ENCODE assay signal across 20 cellular contexts in the genomic region with DNA sequence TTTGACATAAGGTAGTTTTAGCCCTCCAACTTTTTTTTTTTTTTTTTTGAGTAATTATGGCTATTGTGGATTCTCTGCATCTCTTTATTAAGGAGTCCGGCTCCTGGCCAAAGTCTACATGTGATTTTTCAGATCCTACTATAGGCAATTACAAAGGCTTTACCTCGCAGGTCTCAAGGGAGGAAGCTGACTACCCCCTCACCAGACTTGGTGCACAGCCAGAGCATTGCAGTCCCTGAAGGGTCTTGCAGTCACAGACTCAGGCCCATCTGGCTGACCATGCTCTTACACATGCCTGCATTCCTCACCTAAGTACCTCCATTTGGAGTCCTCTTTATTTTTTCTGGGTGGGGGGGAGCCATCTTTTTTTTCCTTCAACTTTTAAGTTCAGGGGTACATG.
"Had no signal": no experiment of that assay in that cellular context is flagged by ENCODE, and none has a peak within 500 bp of the region (broad histone marks: within the 10 kb centered on the region; RNA-seq: fewer than 3 reads in every experiment).

No MANE protein-coding gene starts in this region.

- DNase-seq: activated CD4-positive, alpha-beta T cell treated with anti-CD3 and anti-CD28 coated beads for 4 hours; activated CD4-positive, alpha-beta T cell treated with anti-CD3 and anti-CD28 coated beads, Interleukin-2, amount 50 U/mL, for 48 hours; activated CD8-positive, alpha-beta memory T cell treated with anti-CD3 and anti-CD28 coated beads for 24 hours; activated effector memory CD4-positive, alpha-beta T cell treated with Interleukin-2 at 50 U/mL for 16 hours; activated naive CD4-positive, alpha-beta T cell treated with Interleukin-2 at 50 U/mL for 16 hours; activated naive CD8-positive, alpha-beta T cell treated with anti-CD3 and anti-CD28 coated beads for 36 hours; adrenal gland; aorta; body of pancreas; cerebellar nuclear complex; colonic mucosa; effector CD8-positive, alpha-beta T cell; esophagus squamous epithelium; left ventricle myocardium inferior; ovary; right lobe of liver; stimulated activated CD4-positive, alpha-beta T cell treated with anti-CD3 and anti-CD28 coated beads, Interleukin-2, amount 100 ng/mL, for 48 hours; stimulated activated naive CD4-positive, alpha-beta T cell treated with Interleukin-2 at 50 U/mL for 16 hours; T-helper 9 cell had no signal

- H3K4me3 ChIP-seq: adrenal gland, body of pancreas, colonic mucosa, esophagus squamous epithelium, left ventricle myocardium inferior, ovary, right lobe of liver, tibial nerve had no signal

- ATAC-seq: body of pancreas, right lobe of liver had no signal
